ENCODE assay signal across 1 cellular context in the genomic region with DNA sequence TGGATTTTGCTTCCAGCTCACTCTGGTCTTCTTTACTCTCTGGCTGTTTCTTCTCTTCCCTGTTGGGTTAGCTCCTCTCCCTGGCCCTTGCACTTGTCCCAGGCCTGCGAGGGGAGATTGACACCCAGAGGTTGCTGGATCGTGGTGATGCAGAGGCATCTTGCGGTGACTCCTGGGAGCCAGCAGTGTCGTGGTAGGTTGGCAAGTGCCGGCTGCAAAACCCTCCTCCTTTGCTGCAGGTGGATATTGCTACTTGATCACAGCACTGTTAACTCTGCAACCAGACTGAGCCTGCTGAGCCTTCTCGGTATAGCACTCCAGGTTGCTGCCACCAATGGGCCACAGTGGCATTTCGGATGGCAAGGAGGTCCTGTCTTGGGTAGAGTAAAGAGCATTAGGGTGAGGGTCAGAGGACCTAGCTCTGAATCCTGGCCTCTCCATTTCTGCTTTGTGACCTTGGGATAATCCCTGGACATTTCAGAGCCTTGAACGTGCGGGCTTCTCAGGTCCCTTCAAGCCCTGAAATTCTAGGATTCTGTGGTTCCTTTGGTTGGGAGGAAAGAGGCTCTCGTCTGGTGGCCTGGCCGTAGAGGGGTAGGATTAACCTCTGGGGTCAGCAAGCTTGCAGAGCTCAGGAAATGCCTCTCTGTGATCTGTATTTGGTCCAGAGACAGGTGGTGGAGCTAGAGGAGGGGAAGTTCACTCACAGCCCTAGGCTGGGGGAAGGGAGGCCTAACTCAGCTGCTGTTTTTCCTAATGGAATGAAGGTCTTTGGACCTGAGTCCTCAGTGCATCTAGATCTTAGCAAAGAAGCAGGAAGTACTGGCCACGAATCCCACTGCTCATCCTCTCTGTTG.
TF ChIP-seq lines count a peak whose summit lies in the region.

No MANE protein-coding gene starts in this region.

TF ChIP-seq in HepG2, 621 proteins besides CTCF, POLR2A, EP300 and RAD21 (continued from another document and continues in another):
- TF ChIP-seq, protein P1, sequence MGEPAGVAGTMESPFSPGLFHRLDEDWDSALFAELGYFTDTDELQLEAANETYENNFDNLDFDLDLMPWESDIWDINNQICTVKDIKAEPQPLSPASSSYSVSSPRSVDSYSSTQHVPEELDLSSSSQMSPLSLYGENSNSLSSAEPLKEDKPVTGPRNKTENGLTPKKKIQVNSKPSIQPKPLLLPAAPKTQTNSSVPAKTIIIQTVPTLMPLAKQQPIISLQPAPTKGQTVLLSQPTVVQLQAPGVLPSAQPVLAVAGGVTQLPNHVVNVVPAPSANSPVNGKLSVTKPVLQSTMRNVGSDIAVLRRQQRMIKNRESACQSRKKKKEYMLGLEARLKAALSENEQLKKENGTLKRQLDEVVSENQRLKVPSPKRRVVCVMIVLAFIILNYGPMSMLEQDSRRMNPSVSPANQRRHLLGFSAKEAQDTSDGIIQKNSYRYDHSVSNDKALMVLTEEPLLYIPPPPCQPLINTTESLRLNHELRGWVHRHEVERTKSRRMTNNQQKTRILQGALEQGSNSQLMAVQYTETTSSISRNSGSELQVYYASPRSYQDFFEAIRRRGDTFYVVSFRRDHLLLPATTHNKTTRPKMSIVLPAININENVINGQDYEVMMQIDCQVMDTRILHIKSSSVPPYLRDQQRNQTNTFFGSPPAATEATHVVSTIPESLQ (CRISPR knock-in tag; conservative IDR thresholded peaks at IDR 0.05): 0 out of 2 replicates have a peak, but pooled peaks have one; percentile 70
- TF ChIP-seq ZNF501 (CRISPR knock-in tag; IDR thresholded peaks at IDR 0.05) (peak; percentile 51; the same call in 1 of the 2 replicates), ZNF431 (CRISPR knock-in tag; IDR thresholded peaks at IDR 0.05; ENCODE audit: borderline replicate concordance, low read depth) (no peak), ZC3H13 (CRISPR knock-in tag; IDR thresholded peaks at IDR 0.05) (no peak), PLRG1 (conservative IDR thresholded peaks at IDR 0.05) (no peak), PHF8 (CRISPR knock-in tag; IDR thresholded peaks at IDR 0.05) (peak; percentile 26; the same call in 1 of the 2 replicates), SP140L (CRISPR knock-in tag; IDR thresholded peaks at IDR 0.05; ENCODE audit: borderline replicate concordance) (no peak; the same call in 1 of the 2 replicates), ZNF446 (CRISPR knock-in tag; IDR thresholded peaks at IDR 0.05) (no peak), RARG (CRISPR knock-in tag; IDR thresholded peaks at IDR 0.05; ENCODE audit: low read depth) (no peak), ZBTB1 (CRISPR knock-in tag; IDR thresholded peaks at IDR 0.05; ENCODE audit: borderline replicate concordance) (no peak), HNRNPUL1 (IDR thresholded peaks at IDR 0.05; ENCODE audit: low read depth, low read length) (no peak), ZNF468 (CRISPR knock-in tag; IDR thresholded peaks at IDR 0.05) (no peak), CEBPG (CRISPR knock-in tag; IDR thresholded peaks at IDR 0.05) (peak; percentile 37; the same call in 1 of the 2 replicates), JUN (CRISPR knock-in tag; IDR thresholded peaks at IDR 0.05) (no peak), ZNF773 (CRISPR knock-in tag; IDR thresholded peaks at IDR 0.05; ENCODE audit: borderline replicate concordance) (no peak), RFXANK (CRISPR knock-in tag; IDR thresholded peaks at IDR 0.05) (no peak), GPN1 (CRISPR knock-in tag; IDR thresholded peaks at IDR 0.05; ENCODE audit: borderline replicate concordance) (no peak), HNRNPLL (IDR thresholded peaks at IDR 0.05; ENCODE audit: low read depth, low read length, poor library complexity, severe bottlenecking) (no peak), ATM (IDR thresholded peaks at IDR 0.05; ENCODE audit: borderline replicate concordance) (no peak), SCMH1 (CRISPR knock-in tag; IDR thresholded peaks at IDR 0.05; ENCODE audit: borderline replicate concordance) (no peak), MXI1 (IDR thresholded peaks at IDR 0.05; ENCODE audit: borderline replicate concordance, low read depth, low read length) (no peak), ZNF619 (CRISPR knock-in tag; IDR thresholded peaks at IDR 0.05) (no peak), ZNF83 (CRISPR knock-in tag; IDR thresholded peaks at IDR 0.05; ENCODE audit: borderline replicate concordance) (no peak), FOXK1 (CRISPR knock-in tag; IDR thresholded peaks at IDR 0.05; ENCODE audit: borderline replicate concordance, low read depth) (0 out of 2 replicates have a peak, but pooled peaks have one; percentile 30), ZFP62 (CRISPR knock-in tag; IDR thresholded peaks at IDR 0.05) (no peak), MEIS2 (CRISPR knock-in tag; IDR thresholded peaks at IDR 0.05) (0 out of 2 replicates have a peak, but pooled peaks have one; percentile 62), KAT8 (CRISPR knock-in tag; IDR thresholded peaks at IDR 0.05) (peak; percentile 79), ZNF772 (CRISPR knock-in tag; IDR thresholded peaks at IDR 0.05) (peak; percentile 65; the same call in 1 of the 2 replicates), ARID2 (CRISPR knock-in tag; IDR thresholded peaks at IDR 0.05; ENCODE audit: borderline replicate concordance) (no peak), AGO2 (optimal IDR thresholded peaks at IDR 0.05; ENCODE audit: low read depth, low read length) (no peak)
- TF ChIP-seq, protein P2, sequence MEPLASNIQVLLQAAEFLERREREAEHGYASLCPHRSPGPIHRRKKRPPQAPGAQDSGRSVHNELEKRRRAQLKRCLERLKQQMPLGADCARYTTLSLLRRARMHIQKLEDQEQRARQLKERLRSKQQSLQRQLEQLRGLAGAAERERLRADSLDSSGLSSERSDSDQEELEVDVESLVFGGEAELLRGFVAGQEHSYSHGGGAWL (CRISPR knock-in tag; IDR thresholded peaks at IDR 0.05): no peak
- TF ChIP-seq, protein P3, sequence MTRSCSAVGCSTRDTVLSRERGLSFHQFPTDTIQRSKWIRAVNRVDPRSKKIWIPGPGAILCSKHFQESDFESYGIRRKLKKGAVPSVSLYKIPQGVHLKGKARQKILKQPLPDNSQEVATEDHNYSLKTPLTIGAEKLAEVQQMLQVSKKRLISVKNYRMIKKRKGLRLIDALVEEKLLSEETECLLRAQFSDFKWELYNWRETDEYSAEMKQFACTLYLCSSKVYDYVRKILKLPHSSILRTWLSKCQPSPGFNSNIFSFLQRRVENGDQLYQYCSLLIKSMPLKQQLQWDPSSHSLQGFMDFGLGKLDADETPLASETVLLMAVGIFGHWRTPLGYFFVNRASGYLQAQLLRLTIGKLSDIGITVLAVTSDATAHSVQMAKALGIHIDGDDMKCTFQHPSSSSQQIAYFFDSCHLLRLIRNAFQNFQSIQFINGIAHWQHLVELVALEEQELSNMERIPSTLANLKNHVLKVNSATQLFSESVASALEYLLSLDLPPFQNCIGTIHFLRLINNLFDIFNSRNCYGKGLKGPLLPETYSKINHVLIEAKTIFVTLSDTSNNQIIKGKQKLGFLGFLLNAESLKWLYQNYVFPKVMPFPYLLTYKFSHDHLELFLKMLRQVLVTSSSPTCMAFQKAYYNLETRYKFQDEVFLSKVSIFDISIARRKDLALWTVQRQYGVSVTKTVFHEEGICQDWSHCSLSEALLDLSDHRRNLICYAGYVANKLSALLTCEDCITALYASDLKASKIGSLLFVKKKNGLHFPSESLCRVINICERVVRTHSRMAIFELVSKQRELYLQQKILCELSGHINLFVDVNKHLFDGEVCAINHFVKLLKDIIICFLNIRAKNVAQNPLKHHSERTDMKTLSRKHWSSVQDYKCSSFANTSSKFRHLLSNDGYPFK (CRISPR knock-in tag; IDR thresholded peaks at IDR 0.05; ENCODE audit: borderline replicate concordance): no peak
- TF ChIP-seq, protein P4, sequence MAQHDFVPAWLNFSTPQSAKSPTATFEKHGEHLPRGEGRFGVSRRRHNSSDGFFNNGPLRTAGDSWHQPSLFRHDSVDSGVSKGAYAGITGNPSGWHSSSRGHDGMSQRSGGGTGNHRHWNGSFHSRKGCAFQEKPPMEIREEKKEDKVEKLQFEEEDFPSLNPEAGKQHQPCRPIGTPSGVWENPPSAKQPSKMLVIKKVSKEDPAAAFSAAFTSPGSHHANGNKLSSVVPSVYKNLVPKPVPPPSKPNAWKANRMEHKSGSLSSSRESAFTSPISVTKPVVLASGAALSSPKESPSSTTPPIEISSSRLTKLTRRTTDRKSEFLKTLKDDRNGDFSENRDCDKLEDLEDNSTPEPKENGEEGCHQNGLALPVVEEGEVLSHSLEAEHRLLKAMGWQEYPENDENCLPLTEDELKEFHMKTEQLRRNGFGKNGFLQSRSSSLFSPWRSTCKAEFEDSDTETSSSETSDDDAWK (CRISPR knock-in tag; IDR thresholded peaks at IDR 0.05): no peak
- TF ChIP-seq, protein P5, sequence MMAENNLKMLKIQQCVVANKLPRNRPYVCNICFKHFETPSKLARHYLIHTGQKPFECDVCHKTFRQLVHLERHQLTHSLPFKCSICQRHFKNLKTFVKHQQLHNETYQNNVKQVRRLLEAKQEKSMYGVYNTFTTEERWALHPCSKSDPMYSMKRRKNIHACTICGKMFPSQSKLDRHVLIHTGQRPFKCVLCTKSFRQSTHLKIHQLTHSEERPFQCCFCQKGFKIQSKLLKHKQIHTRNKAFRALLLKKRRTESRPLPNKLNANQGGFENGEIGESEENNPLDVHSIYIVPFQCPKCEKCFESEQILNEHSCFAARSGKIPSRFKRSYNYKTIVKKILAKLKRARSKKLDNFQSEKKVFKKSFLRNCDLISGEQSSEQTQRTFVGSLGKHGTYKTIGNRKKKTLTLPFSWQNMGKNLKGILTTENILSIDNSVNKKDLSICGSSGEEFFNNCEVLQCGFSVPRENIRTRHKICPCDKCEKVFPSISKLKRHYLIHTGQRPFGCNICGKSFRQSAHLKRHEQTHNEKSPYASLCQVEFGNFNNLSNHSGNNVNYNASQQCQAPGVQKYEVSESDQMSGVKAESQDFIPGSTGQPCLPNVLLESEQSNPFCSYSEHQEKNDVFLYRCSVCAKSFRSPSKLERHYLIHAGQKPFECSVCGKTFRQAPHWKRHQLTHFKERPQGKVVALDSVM (CRISPR knock-in tag; IDR thresholded peaks at IDR 0.05): no peak
- TF ChIP-seq, protein P6, sequence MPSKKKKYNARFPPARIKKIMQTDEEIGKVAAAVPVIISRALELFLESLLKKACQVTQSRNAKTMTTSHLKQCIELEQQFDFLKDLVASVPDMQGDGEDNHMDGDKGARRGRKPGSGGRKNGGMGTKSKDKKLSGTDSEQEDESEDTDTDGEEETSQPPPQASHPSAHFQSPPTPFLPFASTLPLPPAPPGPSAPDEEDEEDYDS (CRISPR knock-in tag; IDR thresholded peaks at IDR 0.05): no peak; the same call in 1 of the 2 replicates
- TF ChIP-seq, protein P7, sequence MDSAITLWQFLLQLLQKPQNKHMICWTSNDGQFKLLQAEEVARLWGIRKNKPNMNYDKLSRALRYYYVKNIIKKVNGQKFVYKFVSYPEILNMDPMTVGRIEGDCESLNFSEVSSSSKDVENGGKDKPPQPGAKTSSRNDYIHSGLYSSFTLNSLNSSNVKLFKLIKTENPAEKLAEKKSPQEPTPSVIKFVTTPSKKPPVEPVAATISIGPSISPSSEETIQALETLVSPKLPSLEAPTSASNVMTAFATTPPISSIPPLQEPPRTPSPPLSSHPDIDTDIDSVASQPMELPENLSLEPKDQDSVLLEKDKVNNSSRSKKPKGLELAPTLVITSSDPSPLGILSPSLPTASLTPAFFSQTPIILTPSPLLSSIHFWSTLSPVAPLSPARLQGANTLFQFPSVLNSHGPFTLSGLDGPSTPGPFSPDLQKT (CRISPR knock-in tag; IDR thresholded peaks at IDR 0.05; ENCODE audit: borderline replicate concordance): no peak
- TF ChIP-seq, protein P8, sequence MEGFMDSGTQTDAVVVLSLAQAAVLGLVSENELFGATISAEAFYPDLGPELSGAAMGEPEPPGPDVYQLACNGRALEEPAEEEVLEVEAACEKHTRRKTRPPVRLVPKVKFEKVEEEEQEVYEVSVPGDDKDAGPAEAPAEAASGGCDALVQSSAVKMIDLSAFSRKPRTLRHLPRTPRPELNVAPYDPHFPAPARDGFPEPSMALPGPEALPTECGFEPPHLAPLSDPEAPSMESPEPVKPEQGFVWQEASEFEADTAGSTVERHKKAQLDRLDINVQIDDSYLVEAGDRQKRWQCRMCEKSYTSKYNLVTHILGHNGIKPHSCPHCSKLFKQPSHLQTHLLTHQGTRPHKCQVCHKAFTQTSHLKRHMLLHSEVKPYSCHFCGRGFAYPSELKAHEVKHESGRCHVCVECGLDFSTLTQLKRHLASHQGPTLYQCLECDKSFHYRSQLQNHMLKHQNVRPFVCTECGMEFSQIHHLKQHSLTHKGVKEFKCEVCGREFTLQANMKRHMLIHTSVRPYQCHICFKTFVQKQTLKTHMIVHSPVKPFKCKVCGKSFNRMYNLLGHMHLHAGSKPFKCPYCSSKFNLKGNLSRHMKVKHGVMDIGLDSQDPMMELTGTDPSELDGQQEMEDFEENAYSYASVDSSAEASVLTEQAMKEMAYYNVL (CRISPR knock-in tag; IDR thresholded peaks at IDR 0.05; ENCODE audit: borderline replicate concordance): 0 out of 2 replicates have a peak, but pooled peaks have one; percentile 82
- TF ChIP-seq, protein P9, sequence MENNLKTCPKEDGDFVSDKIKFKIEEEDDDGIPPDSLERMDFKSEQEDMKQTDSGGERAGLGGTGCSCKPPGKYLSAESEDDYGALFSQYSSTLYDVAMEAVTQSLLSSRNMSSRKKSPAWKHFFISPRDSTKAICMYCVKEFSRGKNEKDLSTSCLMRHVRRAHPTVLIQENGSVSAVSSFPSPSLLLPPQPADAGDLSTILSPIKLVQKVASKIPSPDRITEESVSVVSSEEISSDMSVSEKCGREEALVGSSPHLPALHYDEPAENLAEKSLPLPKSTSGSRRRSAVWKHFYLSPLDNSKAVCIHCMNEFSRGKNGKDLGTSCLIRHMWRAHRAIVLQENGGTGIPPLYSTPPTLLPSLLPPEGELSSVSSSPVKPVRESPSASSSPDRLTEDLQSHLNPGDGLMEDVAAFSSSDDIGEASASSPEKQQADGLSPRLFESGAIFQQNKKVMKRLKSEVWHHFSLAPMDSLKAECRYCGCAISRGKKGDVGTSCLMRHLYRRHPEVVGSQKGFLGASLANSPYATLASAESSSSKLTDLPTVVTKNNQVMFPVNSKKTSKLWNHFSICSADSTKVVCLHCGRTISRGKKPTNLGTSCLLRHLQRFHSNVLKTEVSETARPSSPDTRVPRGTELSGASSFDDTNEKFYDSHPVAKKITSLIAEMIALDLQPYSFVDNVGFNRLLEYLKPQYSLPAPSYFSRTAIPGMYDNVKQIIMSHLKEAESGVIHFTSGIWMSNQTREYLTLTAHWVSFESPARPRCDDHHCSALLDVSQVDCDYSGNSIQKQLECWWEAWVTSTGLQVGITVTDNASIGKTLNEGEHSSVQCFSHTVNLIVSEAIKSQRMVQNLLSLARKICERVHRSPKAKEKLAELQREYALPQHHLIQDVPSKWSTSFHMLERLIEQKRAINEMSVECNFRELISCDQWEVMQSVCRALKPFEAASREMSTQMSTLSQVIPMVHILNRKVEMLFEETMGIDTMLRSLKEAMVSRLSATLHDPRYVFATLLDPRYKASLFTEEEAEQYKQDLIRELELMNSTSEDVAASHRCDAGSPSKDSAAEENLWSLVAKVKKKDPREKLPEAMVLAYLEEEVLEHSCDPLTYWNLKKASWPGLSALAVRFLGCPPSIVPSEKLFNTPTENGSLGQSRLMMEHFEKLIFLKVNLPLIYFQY (CRISPR knock-in tag; IDR thresholded peaks at IDR 0.05; ENCODE audit: borderline replicate concordance): 0 out of 2 replicates have a peak, but pooled peaks have one; percentile 24
- TF ChIP-seq, protein P10, sequence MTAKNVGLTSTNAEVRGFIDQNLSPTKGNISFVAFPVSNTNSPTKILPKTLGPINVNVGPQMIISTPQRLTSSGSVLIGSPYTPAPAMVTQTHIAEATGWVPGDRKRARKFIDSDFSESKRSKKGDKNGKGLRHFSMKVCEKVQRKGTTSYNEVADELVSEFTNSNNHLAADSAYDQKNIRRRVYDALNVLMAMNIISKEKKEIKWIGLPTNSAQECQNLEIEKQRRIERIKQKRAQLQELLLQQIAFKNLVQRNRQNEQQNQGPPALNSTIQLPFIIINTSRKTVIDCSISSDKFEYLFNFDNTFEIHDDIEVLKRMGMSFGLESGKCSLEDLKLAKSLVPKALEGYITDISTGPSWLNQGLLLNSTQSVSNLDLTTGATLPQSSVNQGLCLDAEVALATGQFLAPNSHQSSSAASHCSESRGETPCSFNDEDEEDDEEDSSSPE (CRISPR knock-in tag; IDR thresholded peaks at IDR 0.05): 0 out of 2 replicates have a peak, but pooled peaks have one; percentile 19
